Comparison of ENCODE assay signal across 30 cellular contexts in genomic region chr13:23183292-23183691, GRCh38. TPM values are rescaled to one million over a fixed set of nuclear protein-coding genes. Genes with fewer than 3 reads are reported as not detected.
"Had no signal": no experiment of that assay in that cellular context is flagged by ENCODE, and none has a peak within 500 bp of the region (broad histone marks: within the 10 kb centered on the region; RNA-seq: fewer than 3 reads in every experiment).

No MANE protein-coding gene starts in this region.

- H3K27ac ChIP-seq: adrenal gland, SJCRH30, VCaP had no signal

- H3K9me3 ChIP-seq: adrenal gland, SJCRH30, SK-N-SH had no signal

- DNase-seq: activated CD4-positive, alpha-beta memory T cell treated with anti-CD3 and anti-CD28 coated beads, Interleukin-2, amount 10 ng/mL, durations not matched to agents 7 days and 5 days; activated CD4-positive, alpha-beta T cell treated with anti-CD3 and anti-CD28 coated beads, Interleukin-2, amount 50 U/mL, for 1 hour; activated CD4-positive, CD25-positive, alpha-beta regulatory T cell; activated gamma-delta T cell treated with Interleukin-2 at 50 U/mL for 16 hours; activated naive CD4-positive, alpha-beta T cell treated with anti-CD3 and anti-CD28 coated beads, Interleukin-2, amount 10 ng/mL, durations not matched to agents 7 days and 5 days; activated naive CD8-positive, alpha-beta T cell treated with anti-CD3 and anti-CD28 coated beads, Interleukin-2, amount 10 ng/mL, durations not matched to agents 7 days and 5 days; activated T-cell treated with anti-CD3 and anti-CD28 coated beads for 4 hours; activated T-cell treated with anti-CD3 and anti-CD28 coated beads, Interleukin-2, amount 50 U/mL, for 48 hours; adrenal gland; anterior cingulate cortex; KG1; NCI-H1048; NCI-H146; NCI-H187 treated with DMSO at 0.1 percent for 48 hours; NCI-H2081 treated with DMSO at 0.1 percent for 48 hours; NCI-H2171; NCI-H2227 treated with DMSO at 0.1 percent for 48 hours; NCI-H526; NCI-H774; SJCRH30; SK-N-SH; T-helper 1 cell had no signal

- ATAC-seq: activated T-helper 17 cell treated with anti-CD3 and anti-CD28 coated beads, Interleukin-2, amount 50 U/mL, for 72 hours had no signal

- H3K9ac ChIP-seq: SK-N-SH had no signal

- H3K27me3 ChIP-seq: adrenal gland, SJCRH30 had no signal

- H3K4me1 ChIP-seq: adrenal gland had no signal

- H3K4me2 ChIP-seq: SK-N-SH had no signal

- H3K4me3 ChIP-seq: adrenal gland, SJCRH30 had no signal

- H3K36me3 ChIP-seq: adrenal gland, SJCRH30 had no signal

RNA-seq across cellular contexts. Expression of gene SGCG, which starts 2.5 kb away (rescaled TPM):
- total RNA-seq: activated CD4-positive, alpha-beta memory T cell treated with anti-CD3 and anti-CD28 coated beads, Interleukin-2, amount 10 ng/mL, durations not matched to agents 7 days and 5 days; activated CD8-positive, alpha-beta memory T cell treated with anti-CD3 and anti-CD28 coated beads for 36 hours; activated naive CD8-positive, alpha-beta T cell treated with anti-CD3 and anti-CD28 coated beads, Interleukin-2, amount 10 ng/mL, durations not matched to agents 7 days and 5 days; activated T-helper 17 cell treated with anti-CD3 and anti-CD28 coated beads, Interleukin-2, amount 50 U/mL, for 72 hours; M059J; OCI-LY7; RPMI7951; T-helper 2 cell treated with Interferon-gamma antibody and Interleukin-4, amounts not matched to agents 100 ng/mL and 5 ng/mL, for 36 hours had no signal
- polyA plus RNA-seq: IgD-negative memory B cell, SK-N-SH had no signal
